18 cellular contexts compared by ENCODE assay signal in the genomic region with DNA sequence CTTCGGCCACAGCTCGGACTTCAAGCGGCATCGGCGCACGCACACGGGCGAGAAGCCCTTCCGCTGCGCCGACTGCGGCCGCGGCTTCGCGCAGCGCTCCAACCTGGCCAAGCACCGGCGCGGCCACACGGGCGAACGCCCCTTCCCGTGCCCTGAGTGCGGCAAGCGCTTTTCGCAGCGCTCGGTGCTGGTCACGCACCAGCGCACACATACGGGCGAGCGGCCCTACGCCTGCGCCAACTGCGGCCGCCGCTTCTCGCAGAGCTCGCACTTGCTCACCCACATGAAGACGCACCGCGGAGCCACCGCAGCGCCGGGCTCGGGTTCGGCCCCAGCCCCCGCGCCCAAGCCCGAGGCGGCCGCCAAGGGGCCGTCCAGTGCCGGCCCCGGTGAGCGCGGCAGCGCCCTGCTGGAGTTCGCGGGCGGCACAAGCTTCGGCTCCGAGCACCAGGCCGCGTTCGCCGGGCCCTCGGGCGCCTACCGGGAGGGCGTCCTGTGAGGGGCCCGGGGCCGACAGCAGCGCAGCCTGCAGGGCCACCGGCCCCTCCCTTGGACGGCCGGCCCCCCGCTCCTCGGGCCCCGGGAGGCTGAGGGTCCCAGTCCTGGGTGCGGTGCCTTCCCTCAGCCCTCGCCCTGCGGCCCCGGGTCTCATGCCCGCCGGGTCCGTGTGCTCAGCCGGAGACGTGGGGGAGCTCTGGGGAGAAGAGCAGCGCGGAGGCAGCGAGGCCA. TPM values are rescaled to one million over a fixed set of nuclear protein-coding genes. Genes with fewer than 3 reads are reported as not detected.
DNase-seq lines count a peak whose midpoint lies in the region; ATAC-seq and TF ChIP-seq lines count a peak whose summit lies in the region.
"Had no signal": no experiment of that assay in that cellular context is flagged by ENCODE, and none has a peak within 500 bp of the region (broad histone marks: within the 10 kb centered on the region; RNA-seq: fewer than 3 reads in every experiment).

No MANE protein-coding gene starts in this region.

- H3K4me3 Mint-ChIP-seq in Calu3 (ENCODE audit: low read depth, unreplicated experiment) = no peak overlapping the region

- no peaks in the 10 kb centered on the region for H3K27me3 Mint-ChIP-seq in Calu3 (ENCODE audit: unreplicated experiment)

- H3K27ac Mint-ChIP-seq in Calu3 (ENCODE audit: unreplicated experiment) = peak overlapping the region; percentile 77

- H3K36me3 Mint-ChIP-seq in Calu3 (ENCODE audit: insufficient read depth, unreplicated experiment) = peaks cover 72% of the 10 kb centered on the region

- ATAC-seq in HG02798 (IDR thresholded peaks at IDR 0.05; ENCODE audit: poor library complexity, unreplicated experiment) (no peak), GM21723 (IDR thresholded peaks at IDR 0.05; ENCODE audit: unreplicated experiment) (no peak)

- H3K4me1 Mint-ChIP-seq in Calu3 (ENCODE audit: low read depth, unreplicated experiment) = no peaks in the 10 kb centered on the region

- peak; percentile 50 for DNase-seq in 8988T
- no peak for DNase-seq in Calu3
- DNase-seq in HuH-7.5 (ENCODE audit: low spot score) = peak; percentile 13
- DNase-seq in mesenteric fat pad (ENCODE audit: low spot score) = peak; percentile 76
- DNase-seq in NCI-H2196 treated with DMSO at 0.1 percent for 48 hours (lab: John Stamatoyannopoulos, UW; ENCODE audit: unreplicated experiment) = no peak
- DNase-seq: AML-193, COR-L47, GOT3, IMR-90, Kasumi-1, MM.1S, NCI-H1105, NCI-H1694 treated with DMSO at 0.1 percent for 48 hours, NCI-H2107, NCI-H226, NCI-H524 treated with DMSO at 0.1 percent for 48 hours had no signal

- TF ChIP-seq CTCF in Calu3 (IDR thresholded peaks at IDR 0.05; ENCODE audit: unreplicated experiment) = no peak

- no TSS peak for BruUV-seq in Calu3 (replicated peaks; lab: Mats Ljungman, UMichigan)

- H3K9me3 Mint-ChIP-seq in Calu3 (ENCODE audit: low read depth, unreplicated experiment) = peaks cover 8% of the 10 kb centered on the region

- intact Hi-C loops in Calu3 (cut with micrococcal nuclease; ENCODE audit: unreplicated experiment) = no loop called here

- CTCF ChIA-PET in Calu3 (lab: Charles Lee) = no interaction called here

RNA-seq across cellular contexts. Expression of a gene that starts 17.2 kb away (rescaled TPM):
- total RNA-seq in Calu3 (2022) (48.9 and 49.4 TPM in 2 replicates), mesenteric fat pad (27.7 TPM)

RNA-seq across cellular contexts. Expression of a gene that starts 38.9 kb away (rescaled TPM):
- total RNA-seq in Calu3 (2022) = 10.1 and 11.4 TPM in 2 replicates
- 4.1 TPM for total RNA-seq in mesenteric fat pad

RNA-seq across cellular contexts. Expression of a gene that starts 52.5 kb away (rescaled TPM):
- total RNA-seq in Calu3 (2022) (32.4 and 36.2 TPM in 2 replicates), mesenteric fat pad (16.6 TPM)

Comparison
In these comparisons a context has a peak if more than half of its experiments do, and no peak if none do; other contexts are left out.
1. DNase-seq: peak in 8988T (single experiment), HuH-7.5 (single experiment) and mesenteric fat pad (single experiment); none in Calu3 (single experiment) and NCI-H2196 treated with DMSO at 0.1 percent for 48 hours (single experiment).